ENCODE assay signal across 1 cellular context in the genomic region with DNA sequence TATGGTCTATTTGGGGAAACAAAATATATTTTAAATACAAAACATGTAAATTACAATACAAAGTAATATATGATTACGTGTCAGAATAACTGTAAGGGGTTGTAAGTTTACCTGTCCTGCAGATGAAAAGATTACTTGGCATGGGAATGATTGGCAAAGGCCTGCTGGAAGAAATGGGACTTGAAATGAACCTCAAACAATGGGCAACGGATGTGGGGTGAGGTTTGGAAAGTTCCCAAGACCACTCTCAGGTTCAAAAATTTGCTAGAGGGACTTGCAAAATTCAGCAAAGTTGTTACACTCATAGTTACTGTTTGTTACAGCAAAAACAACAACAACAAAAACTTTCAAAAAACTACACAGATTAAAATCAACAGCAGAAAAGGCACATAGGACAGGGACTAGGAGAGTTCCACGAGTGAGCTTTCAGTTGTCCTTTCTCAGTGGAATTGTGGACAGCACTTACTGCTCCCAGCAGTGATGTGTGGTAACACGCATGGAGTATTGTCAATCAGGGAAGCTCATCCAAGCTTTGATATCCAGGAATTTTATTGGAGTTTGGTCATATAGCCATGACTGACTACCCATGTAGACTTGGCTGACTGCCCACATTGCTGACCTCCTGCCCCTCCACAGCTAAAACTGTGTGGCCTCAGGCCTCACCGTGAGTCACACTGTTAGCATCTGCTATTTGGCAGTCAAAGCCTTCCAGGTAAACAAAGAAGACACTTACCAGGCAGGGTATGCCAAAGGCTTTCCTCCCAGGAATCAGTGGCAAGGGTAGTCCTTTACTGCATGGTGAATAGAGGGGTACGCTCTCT.
TF ChIP-seq lines count a peak whose summit lies in the region.

No MANE protein-coding gene starts in this region.

TF ChIP-seq in HepG2, 621 proteins besides CTCF, POLR2A, EP300 and RAD21 (continued from another document and continues in another):
- TF ChIP-seq ARID3A (IDR thresholded peaks at IDR 0.05; ENCODE audit: low read depth, low read length) (peak; percentile 95), GPN1 (CRISPR knock-in tag; IDR thresholded peaks at IDR 0.05; ENCODE audit: borderline replicate concordance) (no peak), KDM1A (CRISPR knock-in tag; IDR thresholded peaks at IDR 0.05) (no peak), CHCHD3 (CRISPR knock-in tag; IDR thresholded peaks at IDR 0.05) (no peak), ATF6 (CRISPR knock-in tag; conservative IDR thresholded peaks at IDR 0.05) (no peak), SSRP1 (CRISPR knock-in tag; IDR thresholded peaks at IDR 0.05) (no peak), ZNF646 (CRISPR knock-in tag; IDR thresholded peaks at IDR 0.05) (no peak), HNRNPUL1 (IDR thresholded peaks at IDR 0.05; ENCODE audit: low read depth, low read length) (no peak), E2F5 (CRISPR knock-in tag; conservative IDR thresholded peaks at IDR 0.05) (no peak), NR2F1 (CRISPR knock-in tag; IDR thresholded peaks at IDR 0.05) (peak; percentile 96 to 98), RNF2 (conservative IDR thresholded peaks at IDR 0.05; ENCODE audit: low read depth) (no peak), HOXA9 (CRISPR knock-in tag; IDR thresholded peaks at IDR 0.05; ENCODE audit: borderline replicate concordance) (no peak), ZNF3 (CRISPR knock-in tag; IDR thresholded peaks at IDR 0.05) (0 out of 2 replicates have a peak, but pooled peaks have one; percentile 56), ZNF605 (CRISPR knock-in tag; IDR thresholded peaks at IDR 0.05) (0 out of 2 replicates have a peak, but pooled peaks have one; percentile 18), AKAP8 (CRISPR knock-in tag; IDR thresholded peaks at IDR 0.05) (no peak), ZNF639 (CRISPR knock-in tag; conservative IDR thresholded peaks at IDR 0.05) (0 out of 2 replicates have a peak, but pooled peaks have one; percentile 24), MYC (CRISPR knock-in tag; IDR thresholded peaks at IDR 0.05; ENCODE audit: borderline replicate concordance) (no peak; the same call in 1 of the 2 replicates), ZNF484 (CRISPR knock-in tag; IDR thresholded peaks at IDR 0.05; ENCODE audit: borderline replicate concordance, low read depth) (no peak), ZNF878 (CRISPR knock-in tag; IDR thresholded peaks at IDR 0.05) (no peak), ZNF768 (CRISPR knock-in tag; IDR thresholded peaks at IDR 0.05) (no peak), PAF1 (CRISPR knock-in tag; IDR thresholded peaks at IDR 0.05) (no peak), CENPX (CRISPR knock-in tag; IDR thresholded peaks at IDR 0.05) (no peak), ELF3 (CRISPR knock-in tag; IDR thresholded peaks at IDR 0.05) (peak; percentile 74; the same call in 1 of the 2 replicates), HMGA1 (CRISPR knock-in tag; conservative IDR thresholded peaks at IDR 0.05) (no peak), ZNF431 (CRISPR knock-in tag; IDR thresholded peaks at IDR 0.05; ENCODE audit: borderline replicate concordance, low read depth) (no peak; the same call in 1 of the 2 replicates), ZNF510 (CRISPR knock-in tag; IDR thresholded peaks at IDR 0.05; ENCODE audit: low read depth) (no peak), ZNF230 (CRISPR knock-in tag; IDR thresholded peaks at IDR 0.05) (no peak), ZNF350 (CRISPR knock-in tag; IDR thresholded peaks at IDR 0.05; ENCODE audit: borderline replicate concordance, low read depth) (peak; percentile 46; the same call in 1 of the 2 replicates), ZNF501 (CRISPR knock-in tag; IDR thresholded peaks at IDR 0.05) (peak; percentile 76), RXRA (CRISPR knock-in tag; IDR thresholded peaks at IDR 0.05) (peak; percentile 93), IRF2 (CRISPR knock-in tag; IDR thresholded peaks at IDR 0.05) (peak; percentile 68; the same call in 1 of the 2 replicates), BRCA1 (CRISPR knock-in tag; IDR thresholded peaks at IDR 0.05) (no peak), ZNF598 (CRISPR knock-in tag; IDR thresholded peaks at IDR 0.05; ENCODE audit: borderline replicate concordance) (no peak), ARNT (IDR thresholded peaks at IDR 0.05) (no peak), PHF21A (CRISPR knock-in tag; IDR thresholded peaks at IDR 0.05) (peak; percentile 66; the same call in 1 of the 2 replicates), ZNF138 (CRISPR knock-in tag; IDR thresholded peaks at IDR 0.05; ENCODE audit: low read depth) (no peak), KDM5B (CRISPR knock-in tag; IDR thresholded peaks at IDR 0.05; ENCODE audit: borderline replicate concordance) (no peak), NONO (IDR thresholded peaks at IDR 0.05) (no peak), NONO (CRISPR knock-in tag; conservative IDR thresholded peaks at IDR 0.05) (no peak), MAFF (IDR thresholded peaks at IDR 0.05; ENCODE audit: low read depth, low read length) (no peak), ZNF562 (CRISPR knock-in tag; IDR thresholded peaks at IDR 0.05; ENCODE audit: borderline replicate concordance) (no peak), SIX1 (CRISPR knock-in tag; IDR thresholded peaks at IDR 0.05; ENCODE audit: borderline replicate concordance) (no peak), ZNF83 (CRISPR knock-in tag; IDR thresholded peaks at IDR 0.05; ENCODE audit: borderline replicate concordance) (no peak), RCOR2 (CRISPR knock-in tag; IDR thresholded peaks at IDR 0.05) (peak; percentile 69; the same call in 1 of the 2 replicates)
- TF ChIP-seq, protein P1, sequence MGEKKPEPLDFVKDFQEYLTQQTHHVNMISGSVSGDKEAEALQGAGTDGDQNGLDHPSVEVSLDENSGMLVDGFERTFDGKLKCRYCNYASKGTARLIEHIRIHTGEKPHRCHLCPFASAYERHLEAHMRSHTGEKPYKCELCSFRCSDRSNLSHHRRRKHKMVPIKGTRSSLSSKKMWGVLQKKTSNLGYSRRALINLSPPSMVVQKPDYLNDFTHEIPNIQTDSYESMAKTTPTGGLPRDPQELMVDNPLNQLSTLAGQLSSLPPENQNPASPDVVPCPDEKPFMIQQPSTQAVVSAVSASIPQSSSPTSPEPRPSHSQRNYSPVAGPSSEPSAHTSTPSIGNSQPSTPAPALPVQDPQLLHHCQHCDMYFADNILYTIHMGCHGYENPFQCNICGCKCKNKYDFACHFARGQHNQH (CRISPR knock-in tag; IDR thresholded peaks at IDR 0.05) = peak; percentile 69; the same call in 1 of the 2 replicates
- TF ChIP-seq, protein P2, sequence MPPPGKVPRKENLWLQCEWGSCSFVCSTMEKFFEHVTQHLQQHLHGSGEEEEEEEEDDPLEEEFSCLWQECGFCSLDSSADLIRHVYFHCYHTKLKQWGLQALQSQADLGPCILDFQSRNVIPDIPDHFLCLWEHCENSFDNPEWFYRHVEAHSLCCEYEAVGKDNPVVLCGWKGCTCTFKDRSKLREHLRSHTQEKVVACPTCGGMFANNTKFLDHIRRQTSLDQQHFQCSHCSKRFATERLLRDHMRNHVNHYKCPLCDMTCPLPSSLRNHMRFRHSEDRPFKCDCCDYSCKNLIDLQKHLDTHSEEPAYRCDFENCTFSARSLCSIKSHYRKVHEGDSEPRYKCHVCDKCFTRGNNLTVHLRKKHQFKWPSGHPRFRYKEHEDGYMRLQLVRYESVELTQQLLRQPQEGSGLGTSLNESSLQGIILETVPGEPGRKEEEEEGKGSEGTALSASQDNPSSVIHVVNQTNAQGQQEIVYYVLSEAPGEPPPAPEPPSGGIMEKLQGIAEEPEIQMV (CRISPR knock-in tag; IDR thresholded peaks at IDR 0.05; ENCODE audit: low read depth) = no peak
- TF ChIP-seq, protein P3, sequence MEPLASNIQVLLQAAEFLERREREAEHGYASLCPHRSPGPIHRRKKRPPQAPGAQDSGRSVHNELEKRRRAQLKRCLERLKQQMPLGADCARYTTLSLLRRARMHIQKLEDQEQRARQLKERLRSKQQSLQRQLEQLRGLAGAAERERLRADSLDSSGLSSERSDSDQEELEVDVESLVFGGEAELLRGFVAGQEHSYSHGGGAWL (CRISPR knock-in tag; IDR thresholded peaks at IDR 0.05) = no peak
- TF ChIP-seq, protein P4, sequence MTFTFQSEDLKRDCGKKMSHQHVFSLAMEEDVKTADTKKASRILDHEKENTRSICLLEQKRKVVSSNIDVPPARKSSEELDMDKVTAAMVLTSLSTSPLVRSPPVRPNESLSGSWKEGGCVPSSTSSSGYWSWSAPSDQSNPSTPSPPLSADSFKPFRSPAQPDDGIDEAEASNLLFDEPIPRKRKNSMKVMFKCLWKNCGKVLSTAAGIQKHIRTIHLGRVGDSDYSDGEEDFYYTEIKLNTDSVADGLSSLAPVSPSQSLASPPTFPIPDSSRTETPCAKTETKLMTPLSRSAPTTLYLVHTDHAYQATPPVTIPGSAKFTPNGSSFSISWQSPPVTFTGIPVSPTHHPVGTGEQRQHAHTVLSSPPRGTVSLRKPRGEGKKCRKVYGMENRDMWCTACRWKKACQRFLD (CRISPR knock-in tag; IDR thresholded peaks at IDR 0.05; ENCODE audit: borderline replicate concordance) = no peak
